ENCODE assay signal across 8 cellular contexts in genomic region chr7:87039717-87040299, GRCh38. TPM values are rescaled to one million over a fixed set of nuclear protein-coding genes. Genes with fewer than 3 reads are reported as not detected.
DNase-seq lines count a peak whose midpoint lies in the region; FAIRE-seq and TF ChIP-seq lines count a peak whose summit lies in the region.
"Not testable (repeated sequence)": the region's sequence is repeated elsewhere in the genome, so short reads cannot be mapped to it uniquely, and the experiment has no call there.

No MANE protein-coding gene starts in this region.

- not testable (repeated sequence) for H3K4me1 Mint-ChIP-seq in activated CD4-positive, alpha-beta T cell treated with anti-CD3 and anti-CD28 coated beads, Interleukin-2, amount 10 ng/mL, durations not matched to agents 24 days and 14 days; activated naive CD4-positive, alpha-beta T cell treated with anti-CD3 and anti-CD28 coated beads, Interleukin-2, amount 10 ng/mL, durations not matched to agents 7 days and 5 days

- DNase-seq in NCI-H2171 (lab: John Stamatoyannopoulos, UW) (peak; percentile 30), H1 (ENCODE audit: low read depth in 1 of 2, low spot score in 2 of 2) (peak in 1 of 2 experiments; percentile 78)
- peak; percentile 68 for DNase-seq in activated CD4-positive, alpha-beta T cell treated with anti-CD3 and anti-CD28 coated beads, Interleukin-2, amount 10 ng/mL, durations not matched to agents 24 days and 14 days
- DNase-seq in activated naive CD4-positive, alpha-beta T cell treated with anti-CD3 and anti-CD28 coated beads, Interleukin-2, amount 10 ng/mL, durations not matched to agents 7 days and 5 days: peak; percentile 52
- DNase-seq in kidney, tibial artery: not testable (repeated sequence)

- H3K9me3 Mint-ChIP-seq in activated CD4-positive, alpha-beta T cell treated with anti-CD3 and anti-CD28 coated beads, Interleukin-2, amount 10 ng/mL, durations not matched to agents 24 days and 14 days; activated naive CD4-positive, alpha-beta T cell treated with anti-CD3 and anti-CD28 coated beads, Interleukin-2, amount 10 ng/mL, durations not matched to agents 7 days and 5 days: not testable (repeated sequence)

- not testable (repeated sequence) for TF ChIP-seq RAD21 in H1 (IDR thresholded peaks at IDR 0.05 in 1 of 2, conservative IDR thresholded peaks at IDR 0.05 in 1 of 2; ENCODE audit: low read depth in 2 of 2, low read length in 2 of 2)

- not testable (repeated sequence) for H3K4me1 ChIP-seq in ES-I3 (ENCODE audit: insufficient read depth, low read length); H1 (replicated peaks in 1 of 4; ENCODE audit: control insufficient read depth in 3 of 4, insufficient read depth in 4 of 4, low read length in 3 of 4); kidney (ENCODE audit: control insufficient read depth in 1 of 2, insufficient read depth in 1 of 2, low read depth in 1 of 2, low read length in 2 of 2); parathyroid adenoma; tibial artery

- peak overlapping the region; percentile 79 for H3K27ac ChIP-seq in H1 (ENCODE audit: low read depth, low read length)
- not testable (repeated sequence) for H3K27ac ChIP-seq in kidney (ENCODE audit: low read depth in 2 of 2, low read length in 2 of 2); parathyroid adenoma; tibial artery

- 37% methylated on average over 32 of the region's 34 CpGs; no CpG with 5 or more reads in 1 of the 2 experiments for WGBS in H1 (ENCODE audit: extremely low coverage in 1 of 2, insufficient coverage in 1 of 2, insufficient read length in 1 of 2, insufficient replicate concordance in 2 of 2, low coverage in 1 of 2, low lambda C conversion rate in 2 of 2, missing lambda C conversion rate in 1 of 2), 2 experiments

- POLR2A ChIA-PET in H1 (lab: Charles Lee; ENCODE audit: partially characterized antibody): interaction anchor here (0.8 to 4.2 kb wide), 11 partner anchors 8 to 113 kb away, joined by 3 to 28 read pairs (median 4); partner anchors contain the start of genes DMTF1 and ELAPOR2

- TF ChIP-seq POLR2A in H1 (IDR thresholded peaks at IDR 0.05; ENCODE audit: control extremely low read depth in 1 of 2, low read depth in 2 of 2, low read length in 2 of 2): peak in 1 of 2 experiments; percentile 37; a peak in 2 of 3 replicates

- not testable (repeated sequence) for TF ChIP-seq CTCF in H1 (IDR thresholded peaks at IDR 0.05; ENCODE audit: control extremely low read depth in 1 of 3, insufficient read depth in 1 of 3, low read depth in 1 of 3, low read length in 3 of 3); kidney (IDR thresholded peaks at IDR 0.05; ENCODE audit: borderline replicate concordance, extremely low read depth, insufficient read depth); parathyroid adenoma (IDR thresholded peaks at IDR 0.05); tibial artery (IDR thresholded peaks at IDR 0.05)

- H2BK5ac ChIP-seq in H1 (ENCODE audit: low read depth, low read length): 0 out of 2 replicates have a peak overlapping the region, but pooled peaks have one; percentile 71

- not testable (repeated sequence) for H2AK5ac ChIP-seq in H1 (ENCODE audit: low read depth, low read length)

- H3K9me3 ChIP-seq in ES-I3 (ENCODE audit: control insufficient read depth, insufficient read depth, low read length); H1 (ENCODE audit: insufficient read depth in 2 of 2, low read depth in 1 of 2, low read length in 1 of 2); kidney (ENCODE audit: control insufficient read depth in 1 of 2, low read length in 2 of 2); parathyroid adenoma (ENCODE audit: control insufficient read depth, low read length); tibial artery: not testable (repeated sequence)

- H3K14ac ChIP-seq in H1 (ENCODE audit: insufficient read length): not testable (repeated sequence)

- H4K91ac ChIP-seq in H1 (replicated peaks; ENCODE audit: insufficient read length, low read length): not testable (repeated sequence)

- not testable (repeated sequence) for H3K56ac ChIP-seq in H1 (replicated peaks; ENCODE audit: insufficient read length, low read depth, low read length)

- not testable (repeated sequence) for H4K20me1 ChIP-seq in H1 (replicated peaks in 1 of 2; ENCODE audit: control insufficient read depth in 1 of 2, insufficient read depth in 2 of 2, low read length in 2 of 2)

- not testable (repeated sequence) for H4K5ac ChIP-seq in H1 (ENCODE audit: insufficient read length, low read depth, low read length)

- not testable (repeated sequence) for H2AFZ ChIP-seq in H1 (ENCODE audit: low read length); parathyroid adenoma

- H3K36me3 Mint-ChIP-seq in activated CD4-positive, alpha-beta T cell treated with anti-CD3 and anti-CD28 coated beads, Interleukin-2, amount 10 ng/mL, durations not matched to agents 24 days and 14 days (ENCODE audit: low read depth); activated naive CD4-positive, alpha-beta T cell treated with anti-CD3 and anti-CD28 coated beads, Interleukin-2, amount 10 ng/mL, durations not matched to agents 7 days and 5 days: not testable (repeated sequence)

- H3K36me3 ChIP-seq in ES-I3 (ENCODE audit: insufficient read depth, low read length); H1 (ENCODE audit: control insufficient read depth in 2 of 4, insufficient read depth in 4 of 4, low read length in 3 of 4); kidney (ENCODE audit: control insufficient read depth in 1 of 2, insufficient read depth in 2 of 2, low read length in 2 of 2); parathyroid adenoma (ENCODE audit: control insufficient read depth, insufficient read depth, low read length); tibial artery: not testable (repeated sequence)

- intact Hi-C loops in activated CD4-positive, alpha-beta T cell treated with anti-CD3 and anti-CD28 coated beads, Interleukin-2, amount 10 ng/mL, durations not matched to agents 24 days and 14 days (cut with micrococcal nuclease); kidney (cut with DNase I); tibial artery (cut with DNase I; ENCODE audit: low total_unique reads): not testable (repeated sequence)

- H4K8ac ChIP-seq in H1 (ENCODE audit: extremely low read depth, insufficient read depth, low read length): not testable (repeated sequence)

- H3K79me1 ChIP-seq in H1 (ENCODE audit: low read depth, low read length): not testable (repeated sequence)

- H3K4me3 ChIP-seq in H1 (ENCODE audit: extremely low read depth in 1 of 4, insufficient read depth in 2 of 4, low read depth in 3 of 4, low read length in 4 of 4): peak overlapping the region; percentile 55 to 98 (median 76)
- H3K4me3 ChIP-seq in kidney (ENCODE audit: low read length in 2 of 2): peak overlapping the region; percentile 48 to 55
- H3K4me3 ChIP-seq in parathyroid adenoma (ENCODE audit: low read depth, low read length): peak overlapping the region; percentile 57
- peak overlapping the region; percentile 36 to 39 for H3K4me3 ChIP-seq in tibial artery

- not testable (repeated sequence) for H2BK15ac ChIP-seq in H1 (ENCODE audit: low read length)

- not testable (repeated sequence) for H3K27me3 Mint-ChIP-seq in activated CD4-positive, alpha-beta T cell treated with anti-CD3 and anti-CD28 coated beads, Interleukin-2, amount 10 ng/mL, durations not matched to agents 24 days and 14 days; activated naive CD4-positive, alpha-beta T cell treated with anti-CD3 and anti-CD28 coated beads, Interleukin-2, amount 10 ng/mL, durations not matched to agents 7 days and 5 days

- H3K27ac Mint-ChIP-seq in activated CD4-positive, alpha-beta T cell treated with anti-CD3 and anti-CD28 coated beads, Interleukin-2, amount 10 ng/mL, durations not matched to agents 24 days and 14 days: peak overlapping the region; percentile 60
- H3K27ac Mint-ChIP-seq in activated naive CD4-positive, alpha-beta T cell treated with anti-CD3 and anti-CD28 coated beads, Interleukin-2, amount 10 ng/mL, durations not matched to agents 7 days and 5 days: peak overlapping the region; percentile 76

- not testable (repeated sequence) for H3K23me2 ChIP-seq in H1 (ENCODE audit: low read depth, low read length)

- TF ChIP-seq EP300 in H1 (IDR thresholded peaks at IDR 0.05; ENCODE audit: borderline replicate concordance in 1 of 2, low read depth in 2 of 2, low read length in 2 of 2): not testable (repeated sequence)

- H2BK120ac ChIP-seq in H1 (replicated peaks; ENCODE audit: low read depth, low read length): not testable (repeated sequence)

- not testable (repeated sequence) for H2BK20ac ChIP-seq in H1 (ENCODE audit: low read length)

- peak overlapping the region; percentile 72 for H3K4me3 Mint-ChIP-seq in activated CD4-positive, alpha-beta T cell treated with anti-CD3 and anti-CD28 coated beads, Interleukin-2, amount 10 ng/mL, durations not matched to agents 24 days and 14 days
- peak overlapping the region; percentile 36 for H3K4me3 Mint-ChIP-seq in activated naive CD4-positive, alpha-beta T cell treated with anti-CD3 and anti-CD28 coated beads, Interleukin-2, amount 10 ng/mL, durations not matched to agents 7 days and 5 days

- H3K79me2 ChIP-seq in H1 (ENCODE audit: control insufficient read depth in 1 of 2, insufficient read depth in 2 of 2, low read length in 2 of 2): peaks cover 11 to 47% of the 10 kb centered on the region in 2 experiments
- not testable (repeated sequence) for H3K79me2 ChIP-seq in parathyroid adenoma

- H3K27me3 ChIP-seq in H1 (replicated peaks in 1 of 4; ENCODE audit: control insufficient read depth in 3 of 4, extremely low read depth in 1 of 4, insufficient read depth in 3 of 4, low read length in 3 of 4); parathyroid adenoma (ENCODE audit: control insufficient read depth, insufficient read depth, low read length); tibial artery: not testable (repeated sequence)

- H3K9ac ChIP-seq in ES-I3 (ENCODE audit: low read depth, low read length): peak overlapping the region; percentile 89
- peak overlapping the region in 3 of 4 experiments; percentile 74 to 90 (median 81); a peak in 6 of 7 replicates for H3K9ac ChIP-seq in H1 (replicated peaks in 1 of 4; ENCODE audit: extremely low read depth in 1 of 4, low read depth in 3 of 4, low read length in 3 of 4)
- H3K9ac ChIP-seq in kidney (ENCODE audit: low read length in 2 of 2); parathyroid adenoma: not testable (repeated sequence)

- H3K4me2 ChIP-seq in H1 (ENCODE audit: insufficient read depth in 1 of 2, low read depth in 2 of 2, low read length in 2 of 2): peak overlapping the region; percentile 48 to 59; a peak in 2 of 4 replicates
- H3K4me2 ChIP-seq in parathyroid adenoma (ENCODE audit: low read length): peak overlapping the region; percentile 53

- not testable (repeated sequence) for H3K4ac ChIP-seq in H1 (replicated peaks; ENCODE audit: insufficient read length, low read depth, low read length)

- CTCF ChIA-PET in activated naive CD4-positive, alpha-beta T cell treated with anti-CD3 and anti-CD28 coated beads, Interleukin-2, amount 10 ng/mL, durations not matched to agents 7 days and 5 days (lab: Charles Lee): not testable (repeated sequence)
- CTCF ChIA-PET in H1 (lab: Charles Lee; ENCODE audit: partially characterized antibody): interaction anchor here (0.9 to 1.1 kb wide), 3 partner anchors 12 to 220 kb away, joined by 3 to 5 read pairs (median 4); no protein-coding TSS in a partner anchor

- H2BK12ac ChIP-seq in H1 (ENCODE audit: low read depth, low read length): not testable (repeated sequence)

- H3K18ac ChIP-seq in H1 (ENCODE audit: extremely low read depth, low read length): not testable (repeated sequence)

- FAIRE-seq in H1 (lab: Jason Lieb, UNC); kidney (lab: Jason Lieb, UNC): not testable (repeated sequence)

- not testable (repeated sequence) for H3K23ac ChIP-seq in H1 (ENCODE audit: insufficient read length)

RNA-seq across cellular contexts. Expression of gene ELAPOR2, which starts 19.6 kb away (rescaled TPM):
- total RNA-seq in activated CD4-positive, alpha-beta T cell treated with anti-CD3 and anti-CD28 coated beads, Interleukin-2, amount 10 ng/mL, durations not matched to agents 24 days and 14 days: 1.9 and 2.1 TPM in 2 replicates
- 32.9 TPM in 2 replicates for total RNA-seq in H1 (2021; fragmentation: NEBNext Ultra II Directional; extraction: Animal tissue kit (Norgen Biotek cat#: 25700))
- polyA plus RNA-seq in H1 (2011; rRNA removed): 11.2 and 12.9 TPM in 2 replicates
- 16.9 TPM for polyA plus RNA-seq in H1 (2011; cell fraction: cytosol; rRNA removed)
- 35.6 TPM for polyA plus RNA-seq in H1 (2011; cell fraction: nucleus; rRNA removed)
- polyA plus RNA-seq in H1 (2012, experiment 1 of 2): 19.1 to 30.8 TPM (median 25.8 TPM) in 4 replicates
- polyA plus RNA-seq in H1 (2012, experiment 2 of 2): 1.0 TPM
- 10.4 TPM for polyA plus RNA-seq in H1 (2013, experiment 1 of 2)
- polyA plus RNA-seq in H1 (2013, experiment 2 of 2): 9.9 TPM
- polyA minus RNA-seq in H1 (2011; rRNA and poly(A)+ RNA removed): 62.6 and 78.0 TPM in 2 replicates
- polyA minus RNA-seq in H1 (2011; cell fraction: cytosol; rRNA and poly(A)+ RNA removed): 27.8 TPM
- polyA minus RNA-seq in H1 (2011; cell fraction: nucleus; rRNA and poly(A)+ RNA removed): 110 TPM
- 9.0 TPM for total RNA-seq in kidney
- 2.9 TPM for polyA plus RNA-seq in kidney (ENCODE audit: insufficient read depth, low read depth, low replicate concordance)
